14 cellular contexts compared by ENCODE assay signal in genomic region chr5:1747079-1747802, GRCh38.
"Had no signal": no experiment of that assay in that cellular context is flagged by ENCODE, and none has a peak within 500 bp of the region (broad histone marks: within the 10 kb centered on the region; RNA-seq: fewer than 3 reads in every experiment).

No MANE protein-coding gene starts in this region.

- H3K4me1 ChIP-seq: body of pancreas had no signal

- H3K27me3 ChIP-seq: body of pancreas had no signal

- H3K27ac Mint-ChIP-seq: activated naive CD4-positive, alpha-beta T cell treated with anti-CD3 and anti-CD28 coated beads, Interleukin-2, amount 50 U/mL, for 72 hours; activated T-helper 2 cell treated with anti-CD3 and anti-CD28 coated beads, Interferon-gamma antibody, Interleukin-2, Interleukin-4, amounts not matched to agents 10 μg/mL and 5 μg/mL and 100 μg/mL, durations not matched to agents 14 hours and 24 hours and 36 hours; effector memory CD8-positive, alpha-beta T cell; nephron had no signal

- H3K4me3 Mint-ChIP-seq: effector memory CD8-positive, alpha-beta T cell; nephron; stimulated activated naive CD8-positive, alpha-beta T cell treated with anti-CD3 and anti-CD28 coated beads, Interleukin-15, amount 100 ng/mL, for 72 hours had no signal

- DNase-seq: activated CD4-positive, alpha-beta T cell treated with anti-CD3 and anti-CD28 coated beads for 48 hours; amniotic stem cell; central memory CD4-positive, alpha-beta T cell; cortex of kidney; effector memory CD8-positive, alpha-beta T cell; hypothalamus; left cardiac atrium; stimulated activated CD4-positive, alpha-beta T cell treated with anti-CD3 and anti-CD28 coated beads, Interleukin-4, amount 100 ng/mL, for 24 hours; stimulated activated naive CD8-positive, alpha-beta T cell treated with anti-CD3 and anti-CD28 coated beads, Interleukin-15, amount 100 ng/mL, for 72 hours; T-helper 9 cell had no signal

- H3K4me3 ChIP-seq: body of pancreas had no signal

- ATAC-seq: activated naive CD4-positive, alpha-beta T cell treated with anti-CD3 and anti-CD28 coated beads, Interleukin-2, amount 50 U/mL, for 72 hours; body of pancreas; effector memory CD8-positive, alpha-beta T cell; left cardiac atrium had no signal

- H3K9me3 Mint-ChIP-seq: activated T-helper 2 cell treated with anti-CD3 and anti-CD28 coated beads, Interferon-gamma antibody, Interleukin-2, Interleukin-4, amounts not matched to agents 10 μg/mL and 5 μg/mL and 100 μg/mL, durations not matched to agents 14 hours and 24 hours and 36 hours; effector memory CD8-positive, alpha-beta T cell had no signal

- H3K9me3 ChIP-seq: body of pancreas had no signal

- H3K27ac ChIP-seq: body of pancreas had no signal

- H3K4me1 Mint-ChIP-seq: stimulated activated naive CD8-positive, alpha-beta T cell treated with anti-CD3 and anti-CD28 coated beads, Interleukin-15, amount 100 ng/mL, for 72 hours had no signal
